In the genomic region with DNA sequence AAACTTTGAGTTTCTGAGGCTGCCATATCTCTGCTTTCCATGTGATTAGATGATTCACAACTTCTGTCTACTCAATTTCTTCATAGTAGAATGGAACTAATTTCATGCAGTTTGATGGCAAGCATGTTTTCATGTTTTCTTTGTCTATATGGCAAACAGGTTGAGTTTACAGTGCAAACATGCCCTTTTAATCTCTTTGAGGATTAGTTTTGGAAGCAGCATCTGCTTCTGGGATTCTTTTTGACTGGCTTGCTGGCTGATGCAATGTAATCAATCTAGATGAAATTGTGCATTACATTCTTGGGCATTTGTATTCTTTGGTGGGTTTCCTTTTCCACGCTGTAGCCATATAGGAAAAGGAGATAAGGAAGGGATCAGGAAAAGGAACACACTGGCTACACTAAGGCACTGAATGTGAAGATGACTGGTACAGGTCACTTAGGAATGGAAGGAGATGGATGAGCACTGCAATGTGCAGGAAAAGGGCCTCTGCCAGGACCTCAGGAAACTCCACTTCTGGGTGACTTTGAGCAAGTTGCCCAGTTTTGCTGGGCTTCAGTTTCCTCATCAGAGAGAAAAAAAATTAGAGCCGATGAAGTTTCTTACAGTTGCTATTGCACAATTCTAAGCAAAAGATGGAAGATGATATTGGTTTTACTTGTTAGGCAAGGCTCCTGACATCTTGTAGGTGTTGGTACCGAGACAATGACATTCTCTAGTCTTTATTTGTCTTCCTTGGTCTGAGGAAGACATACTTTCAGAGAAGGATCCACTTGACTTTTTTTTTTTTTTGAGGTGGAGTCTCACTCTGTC, we compare ENCODE assay signal across 1 cellular context.
TF ChIP-seq lines count a peak whose summit lies in the region.

No MANE protein-coding gene starts in this region.

TF ChIP-seq in HepG2, 621 proteins besides CTCF, POLR2A, EP300 and RAD21 (continued from another document and continues in another):
- TF ChIP-seq, protein P1, sequence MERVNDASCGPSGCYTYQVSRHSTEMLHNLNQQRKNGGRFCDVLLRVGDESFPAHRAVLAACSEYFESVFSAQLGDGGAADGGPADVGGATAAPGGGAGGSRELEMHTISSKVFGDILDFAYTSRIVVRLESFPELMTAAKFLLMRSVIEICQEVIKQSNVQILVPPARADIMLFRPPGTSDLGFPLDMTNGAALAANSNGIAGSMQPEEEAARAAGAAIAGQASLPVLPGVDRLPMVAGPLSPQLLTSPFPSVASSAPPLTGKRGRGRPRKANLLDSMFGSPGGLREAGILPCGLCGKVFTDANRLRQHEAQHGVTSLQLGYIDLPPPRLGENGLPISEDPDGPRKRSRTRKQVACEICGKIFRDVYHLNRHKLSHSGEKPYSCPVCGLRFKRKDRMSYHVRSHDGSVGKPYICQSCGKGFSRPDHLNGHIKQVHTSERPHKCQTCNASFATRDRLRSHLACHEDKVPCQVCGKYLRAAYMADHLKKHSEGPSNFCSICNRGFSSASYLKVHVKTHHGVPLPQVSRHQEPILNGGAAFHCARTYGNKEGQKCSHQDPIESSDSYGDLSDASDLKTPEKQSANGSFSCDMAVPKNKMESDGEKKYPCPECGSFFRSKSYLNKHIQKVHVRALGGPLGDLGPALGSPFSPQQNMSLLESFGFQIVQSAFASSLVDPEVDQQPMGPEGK (CRISPR knock-in tag; IDR thresholded peaks at IDR 0.05) = peak; percentile 24; the same call in 1 of the 2 replicates
- TF ChIP-seq MIER2 (CRISPR knock-in tag; IDR thresholded peaks at IDR 0.05) (peak; percentile 18; the same call in 1 of the 2 replicates), SMC3 (IDR thresholded peaks at IDR 0.05; ENCODE audit: low read length) (0 out of 2 replicates have a peak, but pooled peaks have one; percentile 9), NCOA2 (CRISPR knock-in tag; IDR thresholded peaks at IDR 0.05) (peak; percentile 89), FOXM1 (CRISPR knock-in tag; IDR thresholded peaks at IDR 0.05) (no peak), ZC3H13 (CRISPR knock-in tag; IDR thresholded peaks at IDR 0.05) (no peak), SALL1 (CRISPR knock-in tag; IDR thresholded peaks at IDR 0.05) (peak; percentile 70; the same call in 1 of the 2 replicates), ZNF644 (CRISPR knock-in tag; IDR thresholded peaks at IDR 0.05; ENCODE audit: low read depth) (peak; percentile 70), RXRB (CRISPR knock-in tag; IDR thresholded peaks at IDR 0.05; ENCODE audit: borderline replicate concordance) (peak; percentile 47; the same call in 1 of the 2 replicates), ISL2 (CRISPR knock-in tag; IDR thresholded peaks at IDR 0.05) (peak; percentile 72; the same call in 1 of the 2 replicates), RFXANK (CRISPR knock-in tag; IDR thresholded peaks at IDR 0.05) (no peak), GATAD2A (CRISPR knock-in tag; IDR thresholded peaks at IDR 0.05) (peak; percentile 97), RBAK (CRISPR knock-in tag; IDR thresholded peaks at IDR 0.05) (0 out of 2 replicates have a peak, but pooled peaks have one; percentile 22), ELF3 (CRISPR knock-in tag; IDR thresholded peaks at IDR 0.05) (peak; percentile 47; the same call in 1 of the 2 replicates), DPF2 (CRISPR knock-in tag; IDR thresholded peaks at IDR 0.05; ENCODE audit: borderline replicate concordance, low read depth) (peak; percentile 79; the same call in 1 of the 2 replicates), ZNF614 (CRISPR knock-in tag; IDR thresholded peaks at IDR 0.05; ENCODE audit: borderline replicate concordance) (0 out of 2 replicates have a peak, but pooled peaks have one; percentile 40), NR3C1 (CRISPR knock-in tag; IDR thresholded peaks at IDR 0.05) (no peak), ZNF256 (CRISPR knock-in tag; conservative IDR thresholded peaks at IDR 0.05) (no peak), FOXP1 (IDR thresholded peaks at IDR 0.05) (peak; percentile 56; the same call in 1 of the 2 replicates), FOXP1 (CRISPR knock-in tag; IDR thresholded peaks at IDR 0.05) (peak; percentile 92), TCF7 (IDR thresholded peaks at IDR 0.05; ENCODE audit: low read depth) (peak; percentile 53), HMG20B (CRISPR knock-in tag; conservative IDR thresholded peaks at IDR 0.05) (peak; percentile 64; the same call in 1 of the 2 replicates), ZNF792 (CRISPR knock-in tag; IDR thresholded peaks at IDR 0.05) (no peak), SMARCC2 (IDR thresholded peaks at IDR 0.05) (no peak), KDM6A (CRISPR knock-in tag; IDR thresholded peaks at IDR 0.05; ENCODE audit: low read depth) (0 out of 2 replicates have a peak, but pooled peaks have one; percentile 65), TRIM24 (CRISPR knock-in tag; IDR thresholded peaks at IDR 0.05) (no peak), FOSL2 (CRISPR knock-in tag; IDR thresholded peaks at IDR 0.05) (peak; percentile 67), POGZ (CRISPR knock-in tag; IDR thresholded peaks at IDR 0.05) (peak; percentile 58), ZNF768 (CRISPR knock-in tag; IDR thresholded peaks at IDR 0.05) (no peak), NR2F1 (CRISPR knock-in tag; IDR thresholded peaks at IDR 0.05) (peak; percentile 45 to 86; a peak in 3 of 4 replicates), RARA (CRISPR knock-in tag; IDR thresholded peaks at IDR 0.05) (peak; percentile 77), RXRA (CRISPR knock-in tag; IDR thresholded peaks at IDR 0.05) (no peak), MIXL1 (CRISPR knock-in tag; IDR thresholded peaks at IDR 0.05) (peak; percentile 92), ZNF605 (CRISPR knock-in tag; IDR thresholded peaks at IDR 0.05) (peak; percentile 21; the same call in 1 of the 2 replicates), SIN3A (IDR thresholded peaks at IDR 0.05; ENCODE audit: borderline replicate concordance, low read depth, low read length) (no peak), FOXA1 (IDR thresholded peaks at IDR 0.05) (peak; percentile 92), FOXA1 (CRISPR knock-in tag; IDR thresholded peaks at IDR 0.05) (peak; percentile 94), ZMYM4 (CRISPR knock-in tag; IDR thresholded peaks at IDR 0.05) (peak; percentile 78), FLYWCH1 (CRISPR knock-in tag; IDR thresholded peaks at IDR 0.05) (no peak), NR2F6 (IDR thresholded peaks at IDR 0.05) (peak; percentile 75), NR2F6 (CRISPR knock-in tag; IDR thresholded peaks at IDR 0.05) (peak; percentile 58; the same call in 1 of the 2 replicates), ZNF264 (CRISPR knock-in tag; IDR thresholded peaks at IDR 0.05) (peak; percentile 39; the same call in 1 of the 2 replicates), KLF16 (CRISPR knock-in tag; IDR thresholded peaks at IDR 0.05) (peak in 1 of 2 experiments; percentile 41; a peak in 1 of 4 replicates), CEBPG (CRISPR knock-in tag; IDR thresholded peaks at IDR 0.05) (peak; percentile 95), ELF1 (CRISPR knock-in tag; IDR thresholded peaks at IDR 0.05) (0 out of 2 replicates have a peak, but pooled peaks have one; percentile 26), TEAD3 (CRISPR knock-in tag; optimal IDR thresholded peaks at IDR 0.05; ENCODE audit: borderline replicate concordance) (peak; percentile 53), CEBPB (IDR thresholded peaks at IDR 0.05; ENCODE audit: borderline replicate concordance, low read depth, low read length) (peak; percentile 82)
- TF ChIP-seq, protein P2, sequence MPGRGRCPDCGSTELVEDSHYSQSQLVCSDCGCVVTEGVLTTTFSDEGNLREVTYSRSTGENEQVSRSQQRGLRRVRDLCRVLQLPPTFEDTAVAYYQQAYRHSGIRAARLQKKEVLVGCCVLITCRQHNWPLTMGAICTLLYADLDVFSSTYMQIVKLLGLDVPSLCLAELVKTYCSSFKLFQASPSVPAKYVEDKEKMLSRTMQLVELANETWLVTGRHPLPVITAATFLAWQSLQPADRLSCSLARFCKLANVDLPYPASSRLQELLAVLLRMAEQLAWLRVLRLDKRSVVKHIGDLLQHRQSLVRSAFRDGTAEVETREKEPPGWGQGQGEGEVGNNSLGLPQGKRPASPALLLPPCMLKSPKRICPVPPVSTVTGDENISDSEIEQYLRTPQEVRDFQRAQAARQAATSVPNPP (CRISPR knock-in tag; IDR thresholded peaks at IDR 0.05) = no peak
- TF ChIP-seq, protein P3, sequence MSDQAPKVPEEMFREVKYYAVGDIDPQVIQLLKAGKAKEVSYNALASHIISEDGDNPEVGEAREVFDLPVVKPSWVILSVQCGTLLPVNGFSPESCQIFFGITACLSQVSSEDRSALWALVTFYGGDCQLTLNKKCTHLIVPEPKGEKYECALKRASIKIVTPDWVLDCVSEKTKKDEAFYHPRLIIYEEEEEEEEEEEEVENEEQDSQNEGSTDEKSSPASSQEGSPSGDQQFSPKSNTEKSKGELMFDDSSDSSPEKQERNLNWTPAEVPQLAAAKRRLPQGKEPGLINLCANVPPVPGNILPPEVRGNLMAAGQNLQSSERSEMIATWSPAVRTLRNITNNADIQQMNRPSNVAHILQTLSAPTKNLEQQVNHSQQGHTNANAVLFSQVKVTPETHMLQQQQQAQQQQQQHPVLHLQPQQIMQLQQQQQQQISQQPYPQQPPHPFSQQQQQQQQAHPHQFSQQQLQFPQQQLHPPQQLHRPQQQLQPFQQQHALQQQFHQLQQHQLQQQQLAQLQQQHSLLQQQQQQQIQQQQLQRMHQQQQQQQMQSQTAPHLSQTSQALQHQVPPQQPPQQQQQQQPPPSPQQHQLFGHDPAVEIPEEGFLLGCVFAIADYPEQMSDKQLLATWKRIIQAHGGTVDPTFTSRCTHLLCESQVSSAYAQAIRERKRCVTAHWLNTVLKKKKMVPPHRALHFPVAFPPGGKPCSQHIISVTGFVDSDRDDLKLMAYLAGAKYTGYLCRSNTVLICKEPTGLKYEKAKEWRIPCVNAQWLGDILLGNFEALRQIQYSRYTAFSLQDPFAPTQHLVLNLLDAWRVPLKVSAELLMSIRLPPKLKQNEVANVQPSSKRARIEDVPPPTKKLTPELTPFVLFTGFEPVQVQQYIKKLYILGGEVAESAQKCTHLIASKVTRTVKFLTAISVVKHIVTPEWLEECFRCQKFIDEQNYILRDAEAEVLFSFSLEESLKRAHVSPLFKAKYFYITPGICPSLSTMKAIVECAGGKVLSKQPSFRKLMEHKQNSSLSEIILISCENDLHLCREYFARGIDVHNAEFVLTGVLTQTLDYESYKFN (CRISPR knock-in tag; conservative IDR thresholded peaks at IDR 0.05) = peak; percentile 88
- TF ChIP-seq, protein P4, sequence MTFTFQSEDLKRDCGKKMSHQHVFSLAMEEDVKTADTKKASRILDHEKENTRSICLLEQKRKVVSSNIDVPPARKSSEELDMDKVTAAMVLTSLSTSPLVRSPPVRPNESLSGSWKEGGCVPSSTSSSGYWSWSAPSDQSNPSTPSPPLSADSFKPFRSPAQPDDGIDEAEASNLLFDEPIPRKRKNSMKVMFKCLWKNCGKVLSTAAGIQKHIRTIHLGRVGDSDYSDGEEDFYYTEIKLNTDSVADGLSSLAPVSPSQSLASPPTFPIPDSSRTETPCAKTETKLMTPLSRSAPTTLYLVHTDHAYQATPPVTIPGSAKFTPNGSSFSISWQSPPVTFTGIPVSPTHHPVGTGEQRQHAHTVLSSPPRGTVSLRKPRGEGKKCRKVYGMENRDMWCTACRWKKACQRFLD (CRISPR knock-in tag; IDR thresholded peaks at IDR 0.05; ENCODE audit: borderline replicate concordance) = no peak
- TF ChIP-seq, protein P5, sequence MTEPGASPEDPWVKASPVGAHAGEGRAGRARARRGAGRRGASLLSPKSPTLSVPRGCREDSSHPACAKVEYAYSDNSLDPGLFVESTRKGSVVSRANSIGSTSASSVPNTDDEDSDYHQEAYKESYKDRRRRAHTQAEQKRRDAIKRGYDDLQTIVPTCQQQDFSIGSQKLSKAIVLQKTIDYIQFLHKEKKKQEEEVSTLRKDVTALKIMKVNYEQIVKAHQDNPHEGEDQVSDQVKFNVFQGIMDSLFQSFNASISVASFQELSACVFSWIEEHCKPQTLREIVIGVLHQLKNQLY (CRISPR knock-in tag; IDR thresholded peaks at IDR 0.05) = peak; percentile 35; the same call in 1 of the 2 replicates
- TF ChIP-seq, protein P6, sequence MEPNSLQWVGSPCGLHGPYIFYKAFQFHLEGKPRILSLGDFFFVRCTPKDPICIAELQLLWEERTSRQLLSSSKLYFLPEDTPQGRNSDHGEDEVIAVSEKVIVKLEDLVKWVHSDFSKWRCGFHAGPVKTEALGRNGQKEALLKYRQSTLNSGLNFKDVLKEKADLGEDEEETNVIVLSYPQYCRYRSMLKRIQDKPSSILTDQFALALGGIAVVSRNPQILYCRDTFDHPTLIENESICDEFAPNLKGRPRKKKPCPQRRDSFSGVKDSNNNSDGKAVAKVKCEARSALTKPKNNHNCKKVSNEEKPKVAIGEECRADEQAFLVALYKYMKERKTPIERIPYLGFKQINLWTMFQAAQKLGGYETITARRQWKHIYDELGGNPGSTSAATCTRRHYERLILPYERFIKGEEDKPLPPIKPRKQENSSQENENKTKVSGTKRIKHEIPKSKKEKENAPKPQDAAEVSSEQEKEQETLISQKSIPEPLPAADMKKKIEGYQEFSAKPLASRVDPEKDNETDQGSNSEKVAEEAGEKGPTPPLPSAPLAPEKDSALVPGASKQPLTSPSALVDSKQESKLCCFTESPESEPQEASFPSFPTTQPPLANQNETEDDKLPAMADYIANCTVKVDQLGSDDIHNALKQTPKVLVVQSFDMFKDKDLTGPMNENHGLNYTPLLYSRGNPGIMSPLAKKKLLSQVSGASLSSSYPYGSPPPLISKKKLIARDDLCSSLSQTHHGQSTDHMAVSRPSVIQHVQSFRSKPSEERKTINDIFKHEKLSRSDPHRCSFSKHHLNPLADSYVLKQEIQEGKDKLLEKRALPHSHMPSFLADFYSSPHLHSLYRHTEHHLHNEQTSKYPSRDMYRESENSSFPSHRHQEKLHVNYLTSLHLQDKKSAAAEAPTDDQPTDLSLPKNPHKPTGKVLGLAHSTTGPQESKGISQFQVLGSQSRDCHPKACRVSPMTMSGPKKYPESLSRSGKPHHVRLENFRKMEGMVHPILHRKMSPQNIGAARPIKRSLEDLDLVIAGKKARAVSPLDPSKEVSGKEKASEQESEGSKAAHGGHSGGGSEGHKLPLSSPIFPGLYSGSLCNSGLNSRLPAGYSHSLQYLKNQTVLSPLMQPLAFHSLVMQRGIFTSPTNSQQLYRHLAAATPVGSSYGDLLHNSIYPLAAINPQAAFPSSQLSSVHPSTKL (CRISPR knock-in tag; IDR thresholded peaks at IDR 0.05) = peak; percentile 91
- TF ChIP-seq, protein P7, sequence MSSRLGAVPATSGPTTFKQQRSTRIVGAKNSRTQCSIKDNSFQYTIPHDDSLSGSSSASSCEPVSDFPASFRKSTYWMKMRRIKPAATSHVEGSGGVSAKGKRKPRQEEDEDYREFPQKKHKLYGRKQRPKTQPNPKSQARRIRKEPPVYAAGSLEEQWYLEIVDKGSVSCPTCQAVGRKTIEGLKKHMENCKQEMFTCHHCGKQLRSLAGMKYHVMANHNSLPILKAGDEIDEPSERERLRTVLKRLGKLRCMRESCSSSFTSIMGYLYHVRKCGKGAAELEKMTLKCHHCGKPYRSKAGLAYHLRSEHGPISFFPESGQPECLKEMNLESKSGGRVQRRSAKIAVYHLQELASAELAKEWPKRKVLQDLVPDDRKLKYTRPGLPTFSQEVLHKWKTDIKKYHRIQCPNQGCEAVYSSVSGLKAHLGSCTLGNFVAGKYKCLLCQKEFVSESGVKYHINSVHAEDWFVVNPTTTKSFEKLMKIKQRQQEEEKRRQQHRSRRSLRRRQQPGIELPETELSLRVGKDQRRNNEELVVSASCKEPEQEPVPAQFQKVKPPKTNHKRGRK (CRISPR knock-in tag; IDR thresholded peaks at IDR 0.05) = no peak
- TF ChIP-seq, protein P8, sequence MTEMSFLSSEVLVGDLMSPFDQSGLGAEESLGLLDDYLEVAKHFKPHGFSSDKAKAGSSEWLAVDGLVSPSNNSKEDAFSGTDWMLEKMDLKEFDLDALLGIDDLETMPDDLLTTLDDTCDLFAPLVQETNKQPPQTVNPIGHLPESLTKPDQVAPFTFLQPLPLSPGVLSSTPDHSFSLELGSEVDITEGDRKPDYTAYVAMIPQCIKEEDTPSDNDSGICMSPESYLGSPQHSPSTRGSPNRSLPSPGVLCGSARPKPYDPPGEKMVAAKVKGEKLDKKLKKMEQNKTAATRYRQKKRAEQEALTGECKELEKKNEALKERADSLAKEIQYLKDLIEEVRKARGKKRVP (CRISPR knock-in tag; IDR thresholded peaks at IDR 0.05) = peak; percentile 95 to 100
